In the genomic region with DNA sequence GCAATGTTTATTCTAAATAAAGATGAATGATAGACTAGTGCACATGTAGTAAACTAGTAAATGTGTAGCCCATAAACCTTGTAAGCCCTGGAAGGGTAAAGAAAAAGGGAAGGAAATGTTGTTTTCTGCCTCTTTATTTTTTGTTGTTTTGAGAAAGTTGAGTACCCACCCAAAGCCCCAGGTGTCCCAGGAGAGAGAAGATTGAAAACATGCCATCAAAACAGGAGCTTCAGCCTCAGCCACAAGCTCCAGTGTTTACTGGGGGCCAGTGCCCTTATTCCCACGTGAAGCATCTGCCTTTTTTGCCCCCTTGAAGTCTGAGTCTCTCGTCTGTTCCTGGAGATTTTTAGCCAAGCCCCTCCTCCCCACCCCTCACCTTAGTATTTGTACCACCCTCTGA, we compare ENCODE assay signal across 16 cellular contexts.
DNase-seq lines count a peak whose midpoint lies in the region; ATAC-seq and TF ChIP-seq lines count a peak whose summit lies in the region.
"Had no signal": no experiment of that assay in that cellular context is flagged by ENCODE, and none has a peak within 500 bp of the region (broad histone marks: within the 10 kb centered on the region; RNA-seq: fewer than 3 reads in every experiment).

No MANE protein-coding gene starts in this region.

- H3K27me3 Mint-ChIP-seq in activated CD8-positive, alpha-beta T cell treated with anti-CD3 and anti-CD28 coated beads for 36 hours, result no peaks in the 10 kb centered on the region
- no peaks in the 10 kb centered on the region for H3K27me3 Mint-ChIP-seq in activated CD8-positive, alpha-beta T cell treated with anti-CD3 and anti-CD28 coated beads, Interleukin-2, amount 10 ng/mL, durations not matched to agents 7 days and 5 days (ENCODE audit: low read depth)
- H3K27me3 Mint-ChIP-seq in activated naive CD8-positive, alpha-beta T cell treated with anti-CD3 and anti-CD28 coated beads, Interleukin-2, amount 50 U/mL, for 24 hours, result no peaks in the 10 kb centered on the region

- H3K36me3 ChIP-seq in spleen, result no peaks in the 10 kb centered on the region

- no peak for ATAC-seq in activated CD8-positive, alpha-beta T cell treated with anti-CD3 and anti-CD28 coated beads for 36 hours
- ATAC-seq in activated CD8-positive, alpha-beta T cell treated with anti-CD3 and anti-CD28 coated beads, Interleukin-2, amount 10 ng/mL, durations not matched to agents 7 days and 5 days, result no peak
- no peak for ATAC-seq in activated naive CD8-positive, alpha-beta T cell treated with anti-CD3 and anti-CD28 coated beads, Interleukin-2, amount 50 U/mL, for 24 hours
- ATAC-seq: HCT116, Right ventricle myocardium inferior had no signal

- no peaks in the 10 kb centered on the region for H3K9me3 ChIP-seq in spleen

- no peak for DNase-seq in activated CD8-positive, alpha-beta T cell treated with anti-CD3 and anti-CD28 coated beads for 36 hours
- no peak for DNase-seq in activated CD8-positive, alpha-beta T cell treated with anti-CD3 and anti-CD28 coated beads, Interleukin-2, amount 10 ng/mL, durations not matched to agents 7 days and 5 days
- DNase-seq in GM12865 (ENCODE audit: low read depth) (peak; percentile 35), spleen (no peak), NCI-H446 (lab: John Stamatoyannopoulos, UW) (no peak), inferior parietal cortex (ENCODE audit: extremely low spot score) (no peak), GM10266 (ENCODE audit: extremely low spot score) (no peak)
- no peak for DNase-seq in activated naive CD8-positive, alpha-beta T cell treated with anti-CD3 and anti-CD28 coated beads, Interleukin-2, amount 50 U/mL, for 24 hours
- DNase-seq: DMS 273 treated with DMSO at 0.1 percent for 48 hours, GM23248, NCI-H2107, NCI-H226, NCI-H69, PC-9 had no signal

- intact Hi-C loops in activated CD8-positive, alpha-beta T cell treated with anti-CD3 and anti-CD28 coated beads for 36 hours (cut with micrococcal nuclease), result loop anchor here (10.0 kb wide), 1 partner anchor 48 kb away; no protein-coding TSS in a partner anchor
- intact Hi-C loops in spleen (cut with DNase I; ENCODE audit: low total_unique reads), result no loop called here

- WGBS in spleen, 5 donors, result 35 to 65% (median 47%) methylated on average over 2 of the region's 2 CpGs

- H3K4me3 Mint-ChIP-seq in activated CD8-positive, alpha-beta T cell treated with anti-CD3 and anti-CD28 coated beads for 36 hours, result no peak overlapping the region
- H3K4me3 Mint-ChIP-seq in activated CD8-positive, alpha-beta T cell treated with anti-CD3 and anti-CD28 coated beads, Interleukin-2, amount 10 ng/mL, durations not matched to agents 7 days and 5 days, result no peak overlapping the region
- peak overlapping the region; percentile 10 for H3K4me3 Mint-ChIP-seq in activated naive CD8-positive, alpha-beta T cell treated with anti-CD3 and anti-CD28 coated beads, Interleukin-2, amount 50 U/mL, for 24 hours

- CTCF ChIA-PET in activated CD8-positive, alpha-beta T cell treated with anti-CD3 and anti-CD28 coated beads for 36 hours (lab: Charles Lee), result interaction anchor here (0.7 to 3.2 kb wide), 3 partner anchors 41 to 157 kb away, joined by 3 to 11 read pairs (median 4); no protein-coding TSS in a partner anchor
- CTCF ChIA-PET in activated CD8-positive, alpha-beta T cell treated with anti-CD3 and anti-CD28 coated beads, Interleukin-2, amount 10 ng/mL, durations not matched to agents 7 days and 5 days (lab: Charles Lee), result no interaction called here

- peaks cover 91% of the 10 kb centered on the region for H3K4me1 Mint-ChIP-seq in activated CD8-positive, alpha-beta T cell treated with anti-CD3 and anti-CD28 coated beads for 36 hours (ENCODE audit: low read depth)
- H3K4me1 Mint-ChIP-seq in activated CD8-positive, alpha-beta T cell treated with anti-CD3 and anti-CD28 coated beads, Interleukin-2, amount 10 ng/mL, durations not matched to agents 7 days and 5 days (ENCODE audit: low read depth), result peaks cover 62% of the 10 kb centered on the region
- H3K4me1 Mint-ChIP-seq in activated naive CD8-positive, alpha-beta T cell treated with anti-CD3 and anti-CD28 coated beads, Interleukin-2, amount 50 U/mL, for 24 hours, result peaks cover 89% of the 10 kb centered on the region

- peak overlapping the region in 5 of 8 donors; percentile 12 to 83 (median 46) for H3K27ac ChIP-seq in spleen
- H3K27ac ChIP-seq: GM23248, PC-9 had no signal

- H3K9me3 Mint-ChIP-seq in activated CD8-positive, alpha-beta T cell treated with anti-CD3 and anti-CD28 coated beads for 36 hours, result peaks cover 3% of the 10 kb centered on the region
- no peaks in the 10 kb centered on the region for H3K9me3 Mint-ChIP-seq in activated CD8-positive, alpha-beta T cell treated with anti-CD3 and anti-CD28 coated beads, Interleukin-2, amount 10 ng/mL, durations not matched to agents 7 days and 5 days (ENCODE audit: insufficient read depth)
- no peaks in the 10 kb centered on the region for H3K9me3 Mint-ChIP-seq in activated naive CD8-positive, alpha-beta T cell treated with anti-CD3 and anti-CD28 coated beads, Interleukin-2, amount 50 U/mL, for 24 hours

- H3K27ac Mint-ChIP-seq in activated CD8-positive, alpha-beta T cell treated with anti-CD3 and anti-CD28 coated beads for 36 hours, result peak overlapping the region; percentile 81
- no peak overlapping the region for H3K27ac Mint-ChIP-seq in activated CD8-positive, alpha-beta T cell treated with anti-CD3 and anti-CD28 coated beads, Interleukin-2, amount 10 ng/mL, durations not matched to agents 7 days and 5 days
- H3K27ac Mint-ChIP-seq in activated naive CD8-positive, alpha-beta T cell treated with anti-CD3 and anti-CD28 coated beads, Interleukin-2, amount 50 U/mL, for 24 hours, result peak overlapping the region; percentile 71

- POLR2A ChIA-PET in activated CD8-positive, alpha-beta T cell treated with anti-CD3 and anti-CD28 coated beads for 36 hours (lab: Charles Lee), result interaction anchor here (0.7 to 1.7 kb wide), 2 partner anchors 100 to 122 kb away, joined by 3 read pairs; a partner anchor contains a TSS
- POLR2A ChIA-PET in activated CD8-positive, alpha-beta T cell treated with anti-CD3 and anti-CD28 coated beads, Interleukin-2, amount 10 ng/mL, durations not matched to agents 7 days and 5 days (lab: Charles Lee), result no interaction called here

- TF ChIP-seq CTCF in activated CD8-positive, alpha-beta T cell treated with anti-CD3 and anti-CD28 coated beads for 36 hours (IDR thresholded peaks at IDR 0.05), result no peak
- TF ChIP-seq CTCF in GM12865 (IDR thresholded peaks at IDR 0.05; ENCODE audit: insufficient read depth, low read depth, low read length, missing control alignments) (no peak), spleen (IDR thresholded peaks at IDR 0.05 in 8 of 11, conservative IDR thresholded peaks at IDR 0.05 in 3 of 11) (no peak), GM10266 (IDR thresholded peaks at IDR 0.05; ENCODE audit: control insufficient read depth, insufficient read depth, low read depth, missing control alignments) (no peak)

- no peak overlapping the region for H3K4me3 ChIP-seq in GM12865 (ENCODE audit: low read depth, low read length)
- no peak overlapping the region for H3K4me3 ChIP-seq in spleen
- H3K4me3 ChIP-seq: GM23248, PC-9 had no signal

- H3K36me3 Mint-ChIP-seq in activated CD8-positive, alpha-beta T cell treated with anti-CD3 and anti-CD28 coated beads for 36 hours (ENCODE audit: low read depth), result peaks cover 33% of the 10 kb centered on the region
- peaks cover 18% of the 10 kb centered on the region for H3K36me3 Mint-ChIP-seq in activated CD8-positive, alpha-beta T cell treated with anti-CD3 and anti-CD28 coated beads, Interleukin-2, amount 10 ng/mL, durations not matched to agents 7 days and 5 days (ENCODE audit: low read depth)
- peaks cover 12% of the 10 kb centered on the region for H3K36me3 Mint-ChIP-seq in activated naive CD8-positive, alpha-beta T cell treated with anti-CD3 and anti-CD28 coated beads, Interleukin-2, amount 50 U/mL, for 24 hours (ENCODE audit: low read depth)

- TF ChIP-seq POLR2A in spleen (IDR thresholded peaks at IDR 0.05), result no peak

- peaks cover 28 to 99% (median 60%) of the 10 kb centered on the region in 6 donors for H3K4me1 ChIP-seq in spleen

- H3K27me3 ChIP-seq in spleen (replicated peaks in 1 of 7), result no peaks in the 10 kb centered on the region
